In the genomic region with DNA sequence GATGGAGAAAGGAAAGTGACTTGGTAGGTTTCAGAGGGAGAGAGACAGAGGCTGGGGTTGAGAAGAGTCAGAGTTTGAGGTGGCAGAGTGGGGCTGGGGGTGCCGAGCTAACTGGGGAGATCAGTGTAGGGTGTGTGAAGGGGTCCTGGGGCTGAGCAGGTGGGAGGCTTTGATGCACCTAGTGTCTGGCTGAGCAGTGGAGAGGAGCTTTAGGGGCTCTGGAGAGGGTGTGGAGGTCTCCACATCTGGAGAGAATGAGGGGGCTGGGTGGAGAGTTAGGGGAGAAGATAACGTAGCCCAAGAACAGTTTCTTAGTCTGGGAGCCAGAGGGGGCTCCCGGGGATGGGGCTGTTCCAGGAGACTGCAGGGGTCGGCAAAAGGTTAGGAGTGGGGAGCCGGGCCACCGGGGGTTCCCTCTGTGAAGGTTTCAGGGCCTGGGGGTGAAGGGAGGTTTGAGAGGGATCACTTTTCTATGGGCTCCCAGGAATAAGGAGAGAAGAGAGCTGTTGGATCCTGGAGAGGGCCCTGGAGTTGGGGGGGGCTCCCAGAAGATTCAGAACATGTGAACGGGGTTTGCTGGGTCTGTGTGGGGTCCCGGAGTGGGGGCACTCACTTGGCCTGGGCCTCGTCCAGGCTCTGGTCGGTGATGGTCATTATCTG, we compare ENCODE assay signal across 1 cellular context.
A peak's percentile ranks its signal among the peaks of the same experiment; 100 is the strongest.
TF ChIP-seq lines count a peak whose summit lies in the region.

No MANE protein-coding gene starts in this region.

TF ChIP-seq in K562, 482 proteins besides CTCF, POLR2A, EP300 and RAD21 (continued from another document and continues in another):
- TF ChIP-seq, protein P1, sequence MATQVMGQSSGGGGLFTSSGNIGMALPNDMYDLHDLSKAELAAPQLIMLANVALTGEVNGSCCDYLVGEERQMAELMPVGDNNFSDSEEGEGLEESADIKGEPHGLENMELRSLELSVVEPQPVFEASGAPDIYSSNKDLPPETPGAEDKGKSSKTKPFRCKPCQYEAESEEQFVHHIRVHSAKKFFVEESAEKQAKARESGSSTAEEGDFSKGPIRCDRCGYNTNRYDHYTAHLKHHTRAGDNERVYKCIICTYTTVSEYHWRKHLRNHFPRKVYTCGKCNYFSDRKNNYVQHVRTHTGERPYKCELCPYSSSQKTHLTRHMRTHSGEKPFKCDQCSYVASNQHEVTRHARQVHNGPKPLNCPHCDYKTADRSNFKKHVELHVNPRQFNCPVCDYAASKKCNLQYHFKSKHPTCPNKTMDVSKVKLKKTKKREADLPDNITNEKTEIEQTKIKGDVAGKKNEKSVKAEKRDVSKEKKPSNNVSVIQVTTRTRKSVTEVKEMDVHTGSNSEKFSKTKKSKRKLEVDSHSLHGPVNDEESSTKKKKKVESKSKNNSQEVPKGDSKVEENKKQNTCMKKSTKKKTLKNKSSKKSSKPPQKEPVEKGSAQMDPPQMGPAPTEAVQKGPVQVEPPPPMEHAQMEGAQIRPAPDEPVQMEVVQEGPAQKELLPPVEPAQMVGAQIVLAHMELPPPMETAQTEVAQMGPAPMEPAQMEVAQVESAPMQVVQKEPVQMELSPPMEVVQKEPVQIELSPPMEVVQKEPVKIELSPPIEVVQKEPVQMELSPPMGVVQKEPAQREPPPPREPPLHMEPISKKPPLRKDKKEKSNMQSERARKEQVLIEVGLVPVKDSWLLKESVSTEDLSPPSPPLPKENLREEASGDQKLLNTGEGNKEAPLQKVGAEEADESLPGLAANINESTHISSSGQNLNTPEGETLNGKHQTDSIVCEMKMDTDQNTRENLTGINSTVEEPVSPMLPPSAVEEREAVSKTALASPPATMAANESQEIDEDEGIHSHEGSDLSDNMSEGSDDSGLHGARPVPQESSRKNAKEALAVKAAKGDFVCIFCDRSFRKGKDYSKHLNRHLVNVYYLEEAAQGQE (CRISPR knock-in tag; IDR thresholded peaks at IDR 0.05; ENCODE audit: low read depth): no peak
- TF ChIP-seq SRSF7 (optimal IDR thresholded peaks at IDR 0.05; ENCODE audit: low read depth, low read length): no peak
- TF ChIP-seq, protein P2, sequence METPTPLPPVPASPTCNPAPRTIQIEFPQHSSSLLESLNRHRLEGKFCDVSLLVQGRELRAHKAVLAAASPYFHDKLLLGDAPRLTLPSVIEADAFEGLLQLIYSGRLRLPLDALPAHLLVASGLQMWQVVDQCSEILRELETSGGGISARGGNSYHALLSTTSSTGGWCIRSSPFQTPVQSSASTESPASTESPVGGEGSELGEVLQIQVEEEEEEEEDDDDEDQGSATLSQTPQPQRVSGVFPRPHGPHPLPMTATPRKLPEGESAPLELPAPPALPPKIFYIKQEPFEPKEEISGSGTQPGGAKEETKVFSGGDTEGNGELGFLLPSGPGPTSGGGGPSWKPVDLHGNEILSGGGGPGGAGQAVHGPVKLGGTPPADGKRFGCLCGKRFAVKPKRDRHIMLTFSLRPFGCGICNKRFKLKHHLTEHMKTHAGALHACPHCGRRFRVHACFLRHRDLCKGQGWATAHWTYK (CRISPR knock-in tag; IDR thresholded peaks at IDR 0.05): 0 out of 2 replicates have a peak, but pooled peaks have one; percentile 14
- TF ChIP-seq, protein P3, sequence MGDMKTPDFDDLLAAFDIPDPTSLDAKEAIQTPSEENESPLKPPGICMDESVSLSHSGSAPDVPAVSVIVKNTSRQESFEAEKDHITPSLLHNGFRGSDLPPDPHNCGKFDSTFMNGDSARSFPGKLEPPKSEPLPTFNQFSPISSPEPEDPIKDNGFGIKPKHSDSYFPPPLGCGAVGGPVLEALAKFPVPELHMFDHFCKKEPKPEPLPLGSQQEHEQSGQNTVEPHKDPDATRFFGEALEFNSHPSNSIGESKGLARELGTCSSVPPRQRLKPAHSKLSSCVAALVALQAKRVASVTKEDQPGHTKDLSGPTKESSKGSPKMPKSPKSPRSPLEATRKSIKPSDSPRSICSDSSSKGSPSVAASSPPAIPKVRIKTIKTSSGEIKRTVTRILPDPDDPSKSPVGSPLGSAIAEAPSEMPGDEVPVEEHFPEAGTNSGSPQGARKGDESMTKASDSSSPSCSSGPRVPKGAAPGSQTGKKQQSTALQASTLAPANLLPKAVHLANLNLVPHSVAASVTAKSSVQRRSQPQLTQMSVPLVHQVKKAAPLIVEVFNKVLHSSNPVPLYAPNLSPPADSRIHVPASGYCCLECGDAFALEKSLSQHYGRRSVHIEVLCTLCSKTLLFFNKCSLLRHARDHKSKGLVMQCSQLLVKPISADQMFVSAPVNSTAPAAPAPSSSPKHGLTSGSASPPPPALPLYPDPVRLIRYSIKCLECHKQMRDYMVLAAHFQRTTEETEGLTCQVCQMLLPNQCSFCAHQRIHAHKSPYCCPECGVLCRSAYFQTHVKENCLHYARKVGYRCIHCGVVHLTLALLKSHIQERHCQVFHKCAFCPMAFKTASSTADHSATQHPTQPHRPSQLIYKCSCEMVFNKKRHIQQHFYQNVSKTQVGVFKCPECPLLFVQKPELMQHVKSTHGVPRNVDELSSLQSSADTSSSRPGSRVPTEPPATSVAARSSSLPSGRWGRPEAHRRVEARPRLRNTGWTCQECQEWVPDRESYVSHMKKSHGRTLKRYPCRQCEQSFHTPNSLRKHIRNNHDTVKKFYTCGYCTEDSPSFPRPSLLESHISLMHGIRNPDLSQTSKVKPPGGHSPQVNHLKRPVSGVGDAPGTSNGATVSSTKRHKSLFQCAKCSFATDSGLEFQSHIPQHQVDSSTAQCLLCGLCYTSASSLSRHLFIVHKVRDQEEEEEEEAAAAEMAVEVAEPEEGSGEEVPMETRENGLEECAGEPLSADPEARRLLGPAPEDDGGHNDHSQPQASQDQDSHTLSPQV (IDR thresholded peaks at IDR 0.05): no peak
- TF ChIP-seq, protein P4, sequence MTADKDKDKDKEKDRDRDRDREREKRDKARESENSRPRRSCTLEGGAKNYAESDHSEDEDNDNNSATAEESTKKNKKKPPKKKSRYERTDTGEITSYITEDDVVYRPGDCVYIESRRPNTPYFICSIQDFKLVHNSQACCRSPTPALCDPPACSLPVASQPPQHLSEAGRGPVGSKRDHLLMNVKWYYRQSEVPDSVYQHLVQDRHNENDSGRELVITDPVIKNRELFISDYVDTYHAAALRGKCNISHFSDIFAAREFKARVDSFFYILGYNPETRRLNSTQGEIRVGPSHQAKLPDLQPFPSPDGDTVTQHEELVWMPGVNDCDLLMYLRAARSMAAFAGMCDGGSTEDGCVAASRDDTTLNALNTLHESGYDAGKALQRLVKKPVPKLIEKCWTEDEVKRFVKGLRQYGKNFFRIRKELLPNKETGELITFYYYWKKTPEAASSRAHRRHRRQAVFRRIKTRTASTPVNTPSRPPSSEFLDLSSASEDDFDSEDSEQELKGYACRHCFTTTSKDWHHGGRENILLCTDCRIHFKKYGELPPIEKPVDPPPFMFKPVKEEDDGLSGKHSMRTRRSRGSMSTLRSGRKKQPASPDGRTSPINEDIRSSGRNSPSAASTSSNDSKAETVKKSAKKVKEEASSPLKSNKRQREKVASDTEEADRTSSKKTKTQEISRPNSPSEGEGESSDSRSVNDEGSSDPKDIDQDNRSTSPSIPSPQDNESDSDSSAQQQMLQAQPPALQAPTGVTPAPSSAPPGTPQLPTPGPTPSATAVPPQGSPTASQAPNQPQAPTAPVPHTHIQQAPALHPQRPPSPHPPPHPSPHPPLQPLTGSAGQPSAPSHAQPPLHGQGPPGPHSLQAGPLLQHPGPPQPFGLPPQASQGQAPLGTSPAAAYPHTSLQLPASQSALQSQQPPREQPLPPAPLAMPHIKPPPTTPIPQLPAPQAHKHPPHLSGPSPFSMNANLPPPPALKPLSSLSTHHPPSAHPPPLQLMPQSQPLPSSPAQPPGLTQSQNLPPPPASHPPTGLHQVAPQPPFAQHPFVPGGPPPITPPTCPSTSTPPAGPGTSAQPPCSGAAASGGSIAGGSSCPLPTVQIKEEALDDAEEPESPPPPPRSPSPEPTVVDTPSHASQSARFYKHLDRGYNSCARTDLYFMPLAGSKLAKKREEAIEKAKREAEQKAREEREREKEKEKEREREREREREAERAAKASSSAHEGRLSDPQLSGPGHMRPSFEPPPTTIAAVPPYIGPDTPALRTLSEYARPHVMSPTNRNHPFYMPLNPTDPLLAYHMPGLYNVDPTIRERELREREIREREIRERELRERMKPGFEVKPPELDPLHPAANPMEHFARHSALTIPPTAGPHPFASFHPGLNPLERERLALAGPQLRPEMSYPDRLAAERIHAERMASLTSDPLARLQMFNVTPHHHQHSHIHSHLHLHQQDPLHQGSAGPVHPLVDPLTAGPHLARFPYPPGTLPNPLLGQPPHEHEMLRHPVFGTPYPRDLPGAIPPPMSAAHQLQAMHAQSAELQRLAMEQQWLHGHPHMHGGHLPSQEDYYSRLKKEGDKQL (CRISPR knock-in tag; IDR thresholded peaks at IDR 0.05; ENCODE audit: borderline replicate concordance): no peak
- no peak for TF ChIP-seq CBFB (CRISPR knock-in tag; IDR thresholded peaks at IDR 0.05)
- TF ChIP-seq, protein P5, sequence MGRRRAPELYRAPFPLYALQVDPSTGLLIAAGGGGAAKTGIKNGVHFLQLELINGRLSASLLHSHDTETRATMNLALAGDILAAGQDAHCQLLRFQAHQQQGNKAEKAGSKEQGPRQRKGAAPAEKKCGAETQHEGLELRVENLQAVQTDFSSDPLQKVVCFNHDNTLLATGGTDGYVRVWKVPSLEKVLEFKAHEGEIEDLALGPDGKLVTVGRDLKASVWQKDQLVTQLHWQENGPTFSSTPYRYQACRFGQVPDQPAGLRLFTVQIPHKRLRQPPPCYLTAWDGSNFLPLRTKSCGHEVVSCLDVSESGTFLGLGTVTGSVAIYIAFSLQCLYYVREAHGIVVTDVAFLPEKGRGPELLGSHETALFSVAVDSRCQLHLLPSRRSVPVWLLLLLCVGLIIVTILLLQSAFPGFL (CRISPR knock-in tag; IDR thresholded peaks at IDR 0.05): no peak
- no peak for TF ChIP-seq RBM34 (IDR thresholded peaks at IDR 0.05; ENCODE audit: borderline replicate concordance, insufficient read depth, low read length)
- TF ChIP-seq MCM3 (IDR thresholded peaks at IDR 0.05): no peak
- TF ChIP-seq, protein P6, sequence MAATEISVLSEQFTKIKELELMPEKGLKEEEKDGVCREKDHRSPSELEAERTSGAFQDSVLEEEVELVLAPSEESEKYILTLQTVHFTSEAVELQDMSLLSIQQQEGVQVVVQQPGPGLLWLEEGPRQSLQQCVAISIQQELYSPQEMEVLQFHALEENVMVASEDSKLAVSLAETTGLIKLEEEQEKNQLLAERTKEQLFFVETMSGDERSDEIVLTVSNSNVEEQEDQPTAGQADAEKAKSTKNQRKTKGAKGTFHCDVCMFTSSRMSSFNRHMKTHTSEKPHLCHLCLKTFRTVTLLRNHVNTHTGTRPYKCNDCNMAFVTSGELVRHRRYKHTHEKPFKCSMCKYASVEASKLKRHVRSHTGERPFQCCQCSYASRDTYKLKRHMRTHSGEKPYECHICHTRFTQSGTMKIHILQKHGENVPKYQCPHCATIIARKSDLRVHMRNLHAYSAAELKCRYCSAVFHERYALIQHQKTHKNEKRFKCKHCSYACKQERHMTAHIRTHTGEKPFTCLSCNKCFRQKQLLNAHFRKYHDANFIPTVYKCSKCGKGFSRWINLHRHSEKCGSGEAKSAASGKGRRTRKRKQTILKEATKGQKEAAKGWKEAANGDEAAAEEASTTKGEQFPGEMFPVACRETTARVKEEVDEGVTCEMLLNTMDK (IDR thresholded peaks at IDR 0.05; ENCODE audit: borderline replicate concordance, insufficient read depth, low read depth, low read length, poor library complexity, severe bottlenecking): no peak
- no peak for TF ChIP-seq NCOR1 (IDR thresholded peaks at IDR 0.05)
- no peak for TF ChIP-seq PHTF2 (CRISPR knock-in tag; IDR thresholded peaks at IDR 0.05)
- TF ChIP-seq MYC (IDR thresholded peaks at IDR 0.05; ENCODE audit: low read depth, low read length): no peak
- 0 out of 2 replicates have a peak, but pooled peaks have one; percentile 30 for TF ChIP-seq MYC (CRISPR knock-in tag; IDR thresholded peaks at IDR 0.05; ENCODE audit: borderline replicate concordance, low read depth)
- peak; percentile 32 for TF ChIP-seq KDM5B (IDR thresholded peaks at IDR 0.05; ENCODE audit: insufficient replicate concordance, low read depth, low read length)
- no peak for TF ChIP-seq JUNB (CRISPR knock-in tag; conservative IDR thresholded peaks at IDR 0.05)
- TF ChIP-seq, protein P7, sequence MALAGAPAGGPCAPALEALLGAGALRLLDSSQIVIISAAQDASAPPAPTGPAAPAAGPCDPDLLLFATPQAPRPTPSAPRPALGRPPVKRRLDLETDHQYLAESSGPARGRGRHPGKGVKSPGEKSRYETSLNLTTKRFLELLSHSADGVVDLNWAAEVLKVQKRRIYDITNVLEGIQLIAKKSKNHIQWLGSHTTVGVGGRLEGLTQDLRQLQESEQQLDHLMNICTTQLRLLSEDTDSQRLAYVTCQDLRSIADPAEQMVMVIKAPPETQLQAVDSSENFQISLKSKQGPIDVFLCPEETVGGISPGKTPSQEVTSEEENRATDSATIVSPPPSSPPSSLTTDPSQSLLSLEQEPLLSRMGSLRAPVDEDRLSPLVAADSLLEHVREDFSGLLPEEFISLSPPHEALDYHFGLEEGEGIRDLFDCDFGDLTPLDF (CRISPR knock-in tag; IDR thresholded peaks at IDR 0.05): no peak
- TF ChIP-seq TGIF2 (CRISPR knock-in tag; IDR thresholded peaks at IDR 0.05): no peak
- TF ChIP-seq CCAR2 (IDR thresholded peaks at IDR 0.05; ENCODE audit: low read depth, low read length): 0 out of 2 replicates have a peak, but pooled peaks have one; percentile 81
- TF ChIP-seq GABPB2 (CRISPR knock-in tag; conservative IDR thresholded peaks at IDR 0.05): no peak
- TF ChIP-seq, protein P8, sequence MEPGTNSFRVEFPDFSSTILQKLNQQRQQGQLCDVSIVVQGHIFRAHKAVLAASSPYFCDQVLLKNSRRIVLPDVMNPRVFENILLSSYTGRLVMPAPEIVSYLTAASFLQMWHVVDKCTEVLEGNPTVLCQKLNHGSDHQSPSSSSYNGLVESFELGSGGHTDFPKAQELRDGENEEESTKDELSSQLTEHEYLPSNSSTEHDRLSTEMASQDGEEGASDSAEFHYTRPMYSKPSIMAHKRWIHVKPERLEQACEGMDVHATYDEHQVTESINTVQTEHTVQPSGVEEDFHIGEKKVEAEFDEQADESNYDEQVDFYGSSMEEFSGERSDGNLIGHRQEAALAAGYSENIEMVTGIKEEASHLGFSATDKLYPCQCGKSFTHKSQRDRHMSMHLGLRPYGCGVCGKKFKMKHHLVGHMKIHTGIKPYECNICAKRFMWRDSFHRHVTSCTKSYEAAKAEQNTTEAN (CRISPR knock-in tag; IDR thresholded peaks at IDR 0.05): no peak
